ENCODE assay signal across 18 cellular contexts in genomic region chr1:202140833-202141232, GRCh38. TPM values are rescaled to one million over a fixed set of nuclear protein-coding genes. Genes with fewer than 3 reads are reported as not detected.
DNase-seq lines count a peak whose midpoint lies in the region; ATAC-seq and TF ChIP-seq lines count a peak whose summit lies in the region.
"Had no signal": no experiment of that assay in that cellular context is flagged by ENCODE, and none has a peak within 500 bp of the region (broad histone marks: within the 10 kb centered on the region; RNA-seq: fewer than 3 reads in every experiment).

No MANE protein-coding gene starts in this region.

- no peak overlapping the region for H3K27ac ChIP-seq in SK-N-MC
- H3K27ac ChIP-seq in naive thymus-derived CD4-positive, alpha-beta T cell (ENCODE audit: low read depth, low read length): peak overlapping the region; percentile 35

- no peaks in the 10 kb centered on the region for H3K27me3 Mint-ChIP-seq in activated naive CD8-positive, alpha-beta T cell
- H3K27me3 Mint-ChIP-seq in activated naive CD8-positive, alpha-beta T cell treated with anti-CD3 and anti-CD28 coated beads, Interleukin-2, amount 50 U/mL, for 24 hours: no peaks in the 10 kb centered on the region
- no peaks in the 10 kb centered on the region for H3K27me3 Mint-ChIP-seq in naive thymus-derived CD4-positive, alpha-beta T cell
- H3K27me3 Mint-ChIP-seq in type B pancreatic cell: no peaks in the 10 kb centered on the region

- H3K36me3 Mint-ChIP-seq in activated naive CD8-positive, alpha-beta T cell: no peaks in the 10 kb centered on the region
- peaks cover 3% of the 10 kb centered on the region for H3K36me3 Mint-ChIP-seq in activated naive CD8-positive, alpha-beta T cell treated with anti-CD3 and anti-CD28 coated beads, Interleukin-2, amount 50 U/mL, for 24 hours (ENCODE audit: low read depth)
- peaks cover 0 to 7% (median 0%) of the 10 kb centered on the region in 5 donors for H3K36me3 Mint-ChIP-seq in naive thymus-derived CD4-positive, alpha-beta T cell
- H3K36me3 Mint-ChIP-seq in type B pancreatic cell: no peaks in the 10 kb centered on the region

- no peak for ATAC-seq in activated naive CD8-positive, alpha-beta T cell treated with anti-CD3 and anti-CD28 coated beads, Interleukin-2, amount 50 U/mL, for 24 hours
- ATAC-seq in naive thymus-derived CD4-positive, alpha-beta T cell: no peak
- ATAC-seq in HG03442 (IDR thresholded peaks at IDR 0.05; ENCODE audit: unreplicated experiment) (no peak), GM19023 (IDR thresholded peaks at IDR 0.05; ENCODE audit: unreplicated experiment) (no peak)
- ATAC-seq: HepG2 had no signal

- H3K27ac Mint-ChIP-seq in activated naive CD8-positive, alpha-beta T cell: peak overlapping the region; percentile 61
- H3K27ac Mint-ChIP-seq in activated naive CD8-positive, alpha-beta T cell treated with anti-CD3 and anti-CD28 coated beads, Interleukin-2, amount 50 U/mL, for 24 hours: no peak overlapping the region
- peak overlapping the region in 7 of 9 donors; percentile 24 to 79 (median 52) for H3K27ac Mint-ChIP-seq in naive thymus-derived CD4-positive, alpha-beta T cell
- no peak overlapping the region for H3K27ac Mint-ChIP-seq in type B pancreatic cell

- no peak overlapping the region for H3K4me3 ChIP-seq in SK-N-MC
- H3K4me3 ChIP-seq in naive thymus-derived CD4-positive, alpha-beta T cell (ENCODE audit: low read length): no peak overlapping the region

- CTCF ChIA-PET in naive thymus-derived CD4-positive, alpha-beta T cell (lab: Charles Lee): no interaction called here

- H3K4me1 ChIP-seq in naive thymus-derived CD4-positive, alpha-beta T cell (ENCODE audit: control insufficient read depth in 2 of 2, insufficient read depth in 2 of 2, low read length in 2 of 2): peaks cover 14 to 21% of the 10 kb centered on the region in 2 donors

- H3K9ac ChIP-seq in SK-N-MC (ENCODE audit: insufficient read length): peak overlapping the region; percentile 15

- H3K9me3 Mint-ChIP-seq in activated naive CD8-positive, alpha-beta T cell (ENCODE audit: low read depth): no peaks in the 10 kb centered on the region
- no peaks in the 10 kb centered on the region for H3K9me3 Mint-ChIP-seq in activated naive CD8-positive, alpha-beta T cell treated with anti-CD3 and anti-CD28 coated beads, Interleukin-2, amount 50 U/mL, for 24 hours
- no peaks in the 10 kb centered on the region for H3K9me3 Mint-ChIP-seq in naive thymus-derived CD4-positive, alpha-beta T cell
- H3K9me3 Mint-ChIP-seq in type B pancreatic cell: no peaks in the 10 kb centered on the region

- H3K4me1 Mint-ChIP-seq in activated naive CD8-positive, alpha-beta T cell (ENCODE audit: low read depth): peaks cover 37% of the 10 kb centered on the region
- peaks cover 34% of the 10 kb centered on the region for H3K4me1 Mint-ChIP-seq in activated naive CD8-positive, alpha-beta T cell treated with anti-CD3 and anti-CD28 coated beads, Interleukin-2, amount 50 U/mL, for 24 hours
- peaks cover 22 to 43% (median 38%) of the 10 kb centered on the region in 7 donors for H3K4me1 Mint-ChIP-seq in naive thymus-derived CD4-positive, alpha-beta T cell
- peaks cover 21% of the 10 kb centered on the region for H3K4me1 Mint-ChIP-seq in type B pancreatic cell (ENCODE audit: unreplicated experiment)

- no peaks in the 10 kb centered on the region for H3K27me3 ChIP-seq in naive thymus-derived CD4-positive, alpha-beta T cell (ENCODE audit: control insufficient read depth in 2 of 2, insufficient read depth in 2 of 2, low read length in 2 of 2)

- intact Hi-C loops in naive thymus-derived CD4-positive, alpha-beta T cell (cut with micrococcal nuclease): loop anchor here (5.0 to 10.0 kb wide), 3 partner anchors 264 to 656 kb away; partner anchors contain the start of gene IPO9 (in 1 of the 2)

- POLR2A ChIA-PET in naive thymus-derived CD4-positive, alpha-beta T cell (lab: Charles Lee): no interaction called here

- H3K36me3 ChIP-seq in SK-N-MC (ENCODE audit: insufficient read depth, low read length): no peaks in the 10 kb centered on the region; the same call in 1 of the 2 replicates
- H3K36me3 ChIP-seq in naive thymus-derived CD4-positive, alpha-beta T cell (ENCODE audit: control insufficient read depth in 2 of 3, insufficient read depth in 3 of 3, low read length in 3 of 3): peaks cover 0 to 20% (median 0%) of the 10 kb centered on the region in 3 experiments

- no peak overlapping the region for H3K4me3 Mint-ChIP-seq in activated naive CD8-positive, alpha-beta T cell
- no peak overlapping the region for H3K4me3 Mint-ChIP-seq in activated naive CD8-positive, alpha-beta T cell treated with anti-CD3 and anti-CD28 coated beads, Interleukin-2, amount 50 U/mL, for 24 hours
- H3K4me3 Mint-ChIP-seq in naive thymus-derived CD4-positive, alpha-beta T cell: no peak overlapping the region
- H3K4me3 Mint-ChIP-seq in type B pancreatic cell: peak overlapping the region; percentile 39

- TF ChIP-seq CTCF in type B pancreatic cell (conservative IDR thresholded peaks at IDR 0.05): no peak

- H3K9me3 ChIP-seq in SK-N-MC (ENCODE audit: low read depth, low read length): no peaks in the 10 kb centered on the region
- H3K9me3 ChIP-seq in naive thymus-derived CD4-positive, alpha-beta T cell (ENCODE audit: control insufficient read depth in 2 of 3, low read length in 3 of 3): no peaks in the 10 kb centered on the region

- DNase-seq in activated naive CD8-positive, alpha-beta T cell treated with anti-CD3 and anti-CD28 coated beads, Interleukin-2, amount 50 U/mL, for 24 hours: no peak
- DNase-seq in SK-N-MC (ENCODE audit: low read depth, low spot score) (no peak), type B pancreatic cell (ENCODE audit: extremely low spot score, unreplicated experiment) (no peak), activated gamma-delta T cell treated with Interleukin-2 at 50 U/mL for 16 hours (no peak)
- no peak for DNase-seq in naive thymus-derived CD4-positive, alpha-beta T cell
- DNase-seq: C1 segment of cervical spinal cord, GF-D8, NCI-H1417, NCI-H1930, NCI-H2171 treated with DMSO at 0.1 percent for 48 hours, NCI-H510A, SIG-M5 had no signal

RNA-seq across cellular contexts. Expression of gene ARL8A, which starts 3.7 kb away (rescaled TPM):
- total RNA-seq in naive thymus-derived CD4-positive, alpha-beta T cell: 10 to 100 TPM; 38.2 to 99.4 (median 54.3) TPM
- 1 to 10 TPM; 5.5 to 6.3 TPM for polyA plus RNA-seq in naive thymus-derived CD4-positive, alpha-beta T cell
- total RNA-seq in type B pancreatic cell (ENCODE audit: low replicate concordance): 58.6 and 69.1 TPM in 2 replicates

RNA-seq across cellular contexts. Expression of gene GPR37L1, which starts 18.1 kb away (rescaled TPM):
- not detected for total RNA-seq in naive thymus-derived CD4-positive, alpha-beta T cell
- under 1 TPM; 0.02 to 0.09 TPM for polyA plus RNA-seq in naive thymus-derived CD4-positive, alpha-beta T cell
- total RNA-seq in type B pancreatic cell (ENCODE audit: low replicate concordance): 0.12 and 0.24 TPM in 2 replicates
- total RNA-seq: HepG2, RPMI7951 had no signal

RNA-seq across cellular contexts. Expression of gene PTPN7, which starts 19.6 kb away (rescaled TPM):
- total RNA-seq in naive thymus-derived CD4-positive, alpha-beta T cell: 100 to 1,000 TPM in 2 of 5 experiments, 10 to 100 TPM in 3; 43.2 to 258 (median 97.0) TPM
- 10 to 100 TPM; 40.4 to 78.6 TPM for polyA plus RNA-seq in naive thymus-derived CD4-positive, alpha-beta T cell
- total RNA-seq in type B pancreatic cell (ENCODE audit: low replicate concordance): 0.29 TPM in 1 of 2 replicates, not detected in the other
- total RNA-seq: HepG2, RPMI7951 had no signal
- polyA plus RNA-seq: HepG2 had no signal

RNA-seq across cellular contexts. Expression of gene LGR6, which starts 52.8 kb away (rescaled TPM):
- total RNA-seq in naive thymus-derived CD4-positive, alpha-beta T cell: 1 to 10 TPM in 1 of 5 experiments, under 1 TPM in 3, not detected in 1; 0.16 to 5.8 (median 0.67) TPM
- polyA plus RNA-seq in naive thymus-derived CD4-positive, alpha-beta T cell: under 1 TPM; 0.22 to 0.29 TPM
- 2.8 and 6.9 TPM in 2 replicates for total RNA-seq in type B pancreatic cell (ENCODE audit: low replicate concordance)
- total RNA-seq: H4, HepG2 had no signal

Comparison
In these comparisons a context has a peak if more than half of its experiments do, and no peak if none do; other contexts are left out.
1. H3K27ac Mint-ChIP-seq: peak in activated naive CD8-positive, alpha-beta T cell (single experiment) and naive thymus-derived CD4-positive, alpha-beta T cell (7 of 9); none in activated naive CD8-positive, alpha-beta T cell treated with anti-CD3 and anti-CD28 coated beads, Interleukin-2, amount 50 U/mL, for 24 hours (single experiment) and type B pancreatic cell (single experiment).
2. RNA of gene PTPN7, which starts 19.6 kb away (total RNA-seq): 43.2 to 258 TPM in naive thymus-derived CD4-positive, alpha-beta T cell; 0.29 TPM in type B pancreatic cell; every median in the first group is over 10 times any median in the second.